16 cellular contexts compared by ENCODE assay signal in genomic region chr20:59823456-59823855, GRCh38.
A peak's percentile ranks its signal among the peaks of the same experiment; 100 is the strongest.
DNase-seq lines count a peak whose midpoint lies in the region; ATAC-seq and TF ChIP-seq lines count a peak whose summit lies in the region.
"Had no signal": no experiment of that assay in that cellular context is flagged by ENCODE, and none has a peak within 500 bp of the region (broad histone marks: within the 10 kb centered on the region; RNA-seq: fewer than 3 reads in every experiment).

No MANE protein-coding gene starts in this region.

- H3K4me1 ChIP-seq in osteoblast (ENCODE audit: insufficient read depth, low read length), result no peaks in the 10 kb centered on the region
- H3K4me1 ChIP-seq: Caco-2 had no signal

- H3K4me2 ChIP-seq in osteoblast (ENCODE audit: insufficient read depth, low read length), result no peak overlapping the region
- H3K4me2 ChIP-seq: BLaER1 had no signal

- no peaks in the 10 kb centered on the region for H3K9me3 ChIP-seq in osteoblast (ENCODE audit: low read depth, low read length)
- H3K9me3 ChIP-seq: BLaER1, Caco-2 had no signal

- peak overlapping the region in 43 of 59 donors; percentile 1 to 76 (median 53) for H3K27ac ChIP-seq in dorsolateral prefrontal cortex
- H3K27ac ChIP-seq in osteoblast (ENCODE audit: low read depth, low read length), result no peak overlapping the region
- H3K27ac ChIP-seq: 22Rv1, BLaER1 had no signal

- intact Hi-C loops in dorsolateral prefrontal cortex (cut with DNase I), result no loop called here

- H2AFZ ChIP-seq in osteoblast (ENCODE audit: low read length), result no peak overlapping the region

- H4K20me1 ChIP-seq in osteoblast (ENCODE audit: insufficient read depth, low read length), result no peaks in the 10 kb centered on the region

- H3K27me3 ChIP-seq in dorsolateral prefrontal cortex, result no peaks in the 10 kb centered on the region
- no peaks in the 10 kb centered on the region for H3K27me3 ChIP-seq in osteoblast (ENCODE audit: insufficient read depth, low read length)
- H3K27me3 ChIP-seq: BLaER1 had no signal

- H3K36me3 ChIP-seq in osteoblast (ENCODE audit: insufficient read depth, low read length), result no peaks in the 10 kb centered on the region

- peak; percentile 37 for DNase-seq in AG20443 (ENCODE audit: low spot score)
- DNase-seq in dorsolateral prefrontal cortex, result peak in 1 of 10 donors; percentile 38
- DNase-seq in medulla oblongata (ENCODE audit: extremely low spot score), result peak; percentile 63
- peak; percentile 78 for DNase-seq in osteoblast (ENCODE audit: insufficient read length, low spot score, missing footprints)
- DNase-seq in GM10266 (ENCODE audit: extremely low spot score), result no peak
- DNase-seq in stimulated activated CD4-positive, alpha-beta T cell treated with anti-CD3 and anti-CD28 coated beads, Interleukin-12 subunit alpha, Interleukin-12 subunit beta, amount 100 ng/mL, for 4 hours, result no peak
- no peak for DNase-seq in dermis blood vessel endothelial cell
- DNase-seq: AML-193; CD8-positive, alpha-beta memory T cell; DND-41; GDM1 had no signal

- no peak for TF ChIP-seq CTCF in dorsolateral prefrontal cortex (IDR thresholded peaks at IDR 0.05 in 54 of 56, conservative IDR thresholded peaks at IDR 0.05 in 2 of 56; ENCODE audit: low read depth in 1 of 56, partially characterized antibody in 56 of 56)
- TF ChIP-seq CTCF in osteoblast (IDR thresholded peaks at IDR 0.05; ENCODE audit: extremely low read depth, low read depth, low read length), result no peak
- no peak for TF ChIP-seq CTCF in GM10266 (IDR thresholded peaks at IDR 0.05; ENCODE audit: control insufficient read depth, insufficient read depth, low read depth, missing control alignments)

- H3K4me3 ChIP-seq in dorsolateral prefrontal cortex (no peak overlapping the region), osteoblast (ENCODE audit: insufficient read depth, low read length) (no peak overlapping the region)
- H3K4me3 ChIP-seq: BLaER1 had no signal

- H3K79me2 ChIP-seq in osteoblast (ENCODE audit: insufficient read depth, low read length), result no peaks in the 10 kb centered on the region

- ATAC-seq in GM21737 (IDR thresholded peaks at IDR 0.05; ENCODE audit: unreplicated experiment), result no peak
- ATAC-seq: HCT116 had no signal

Comparison
In these comparisons a context has a peak if more than half of its experiments do, and no peak if none do; other contexts are left out.
1. DNase-seq: peak in AG20443 (single experiment), medulla oblongata (single experiment) and osteoblast (single experiment); none in GM10266 (single experiment), stimulated activated CD4-positive, alpha-beta T cell treated with anti-CD3 and anti-CD28 coated beads, Interleukin-12 subunit alpha, Interleukin-12 subunit beta, amount 100 ng/mL, for 4 hours (single experiment) and dermis blood vessel endothelial cell (single experiment).